ENCODE assay signal across 21 cellular contexts in the genomic region with DNA sequence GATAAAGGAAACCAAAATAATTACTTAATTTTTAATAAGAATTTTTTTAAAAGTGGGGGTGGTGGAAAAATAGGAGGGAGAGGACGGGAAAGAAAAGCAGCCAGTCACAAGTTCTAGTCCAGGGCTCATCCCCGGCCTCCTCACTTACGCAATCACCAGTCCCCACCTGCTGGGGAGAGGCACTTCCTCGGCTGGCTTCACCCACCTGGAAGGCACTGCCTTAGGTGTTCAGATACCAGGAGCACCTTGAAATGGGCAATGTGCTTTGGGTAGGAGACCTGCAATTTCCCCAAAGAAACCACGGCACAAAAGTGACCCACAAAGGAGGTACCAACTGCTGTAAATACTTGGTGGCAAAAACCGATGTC.
"Had no signal": no experiment of that assay in that cellular context is flagged by ENCODE, and none has a peak within 500 bp of the region (broad histone marks: within the 10 kb centered on the region; RNA-seq: fewer than 3 reads in every experiment).

No MANE protein-coding gene starts in this region.

- H3K27me3 Mint-ChIP-seq: brain had no signal

- H3K9me3 Mint-ChIP-seq: activated T-helper 1 cell treated with anti-CD3 and anti-CD28 coated beads, Interleukin-12 subunit alpha, Interleukin-12 subunit beta, Interleukin-2, Interleukin-4 antibody, amounts not matched to agents 30 ng/mL and 10 ng/mL and 1 ng/mL, durations not matched to agents 14 hours and 24 hours and 36 hours; endodermal cell; mesothelial cell of epicardium; nephron; stimulated activated naive B cell treated with anti-CD40 and anti-IgM and Interleukin-4, amounts not matched to agents 10 μg/mL and 1 μg/mL and 100 μg/mL, for 72 hours had no signal

- H3K4me3 Mint-ChIP-seq: activated T-helper 1 cell treated with anti-CD3 and anti-CD28 coated beads, Interleukin-12 subunit alpha, Interleukin-12 subunit beta, Interleukin-2, Interleukin-4 antibody, amounts not matched to agents 30 ng/mL and 10 ng/mL and 1 ng/mL, durations not matched to agents 14 hours and 24 hours and 36 hours; brain; endodermal cell; mesothelial cell of epicardium; nephron; stimulated activated naive B cell treated with anti-CD40 and anti-IgM and Interleukin-4, amounts not matched to agents 10 μg/mL and 1 μg/mL and 100 μg/mL, for 72 hours had no signal

- H3K27ac ChIP-seq: epithelial cell of prostate, left lung, spleen, transverse colon, uterus had no signal

- H3K27me3 ChIP-seq: left lung, transverse colon, uterus had no signal

- H3K27ac Mint-ChIP-seq: activated T-helper 1 cell treated with anti-CD3 and anti-CD28 coated beads, Interleukin-12 subunit alpha, Interleukin-12 subunit beta, Interleukin-2, Interleukin-4 antibody, amounts not matched to agents 30 ng/mL and 10 ng/mL and 1 ng/mL, durations not matched to agents 14 hours and 24 hours and 36 hours; stimulated activated naive B cell treated with anti-CD40 and anti-IgM and Interleukin-4, amounts not matched to agents 10 μg/mL and 1 μg/mL and 100 μg/mL, for 72 hours had no signal

- ATAC-seq: left lung had no signal

- H3K4me3 ChIP-seq: left lung, spleen, transverse colon, uterus had no signal

- FAIRE-seq: colon, kidney had no signal

- DNase-seq: activated CD4-positive, alpha-beta T cell treated with anti-CD3 and anti-CD28 coated beads, Interleukin-2, amount 50 U/mL, for 4 hours; activated T-cell treated with anti-CD3 and anti-CD28 coated beads for 4 hours; anterior cingulate cortex; caudate nucleus; endodermal cell; foreskin fibroblast; hypothalamus; kidney; left lung; spleen; stimulated activated CD4-positive, alpha-beta T cell treated with anti-CD3 and anti-CD28 coated beads, Interleukin-4, amount 100 ng/mL, for 4 hours; stimulated activated naive B cell treated with anti-CD40 and anti-IgM and Interleukin-4, amounts not matched to agents 10 μg/mL and 1 μg/mL and 100 μg/mL, for 72 hours; substantia nigra; transverse colon; uterus had no signal

- H3K36me3 ChIP-seq: left lung, spleen, transverse colon, uterus had no signal

- H3K9me3 ChIP-seq: left lung, spleen, transverse colon, uterus had no signal
